ENCODE assay signal across 10 cellular contexts in the genomic region with DNA sequence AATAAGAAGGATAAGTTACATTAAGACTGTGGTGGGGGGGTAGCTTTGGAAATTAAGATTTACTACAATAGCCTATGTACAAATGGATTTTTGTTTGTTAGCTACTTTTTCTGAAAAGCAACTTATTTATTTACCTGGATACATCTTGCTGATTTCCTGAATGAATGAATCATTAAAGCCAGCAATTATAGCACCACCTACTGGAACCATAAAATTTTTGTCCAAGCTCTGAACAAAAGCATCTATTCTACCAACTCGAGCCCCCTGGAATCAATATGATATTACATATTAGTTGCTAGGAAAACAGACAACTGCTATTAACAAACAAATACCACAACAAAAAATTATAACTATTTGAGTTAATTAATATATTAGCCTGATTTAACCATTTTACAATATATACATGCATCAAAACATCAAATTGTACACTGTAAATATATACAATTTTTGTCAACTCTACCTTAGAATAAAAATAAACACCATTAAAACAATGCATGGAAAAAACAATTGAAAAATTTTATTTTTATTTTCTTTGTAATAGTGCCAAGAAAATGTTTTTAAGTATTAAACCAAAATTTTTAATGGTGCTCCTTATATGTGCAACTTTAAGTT. TPM values are rescaled to one million over a fixed set of nuclear protein-coding genes. Genes with fewer than 3 reads are reported as not detected.
DNase-seq lines count a peak whose midpoint lies in the region; ATAC-seq, FAIRE-seq and TF ChIP-seq lines count a peak whose summit lies in the region.
"Had no signal": no experiment of that assay in that cellular context is flagged by ENCODE, and none has a peak within 500 bp of the region (broad histone marks: within the 10 kb centered on the region; RNA-seq: fewer than 3 reads in every experiment).

No MANE protein-coding gene starts in this region.

- no peaks in the 10 kb centered on the region for H3K9me1 ChIP-seq in K562 (ENCODE audit: control insufficient read depth, insufficient read depth, low read length)

- H3K27ac ChIP-seq in K562 (ENCODE audit: extremely low read depth, low read depth, low read length) = no peak overlapping the region
- H3K27ac ChIP-seq: BLaER1, skin epidermis had no signal

- no peak overlapping the region for H3K9ac ChIP-seq in K562 (ENCODE audit: insufficient read depth in 1 of 2, low read depth in 2 of 2, low read length in 2 of 2)
- H3K9ac ChIP-seq: BLaER1 had no signal

- TF ChIP-seq CTCF in LNCaP clone FGC (IDR thresholded peaks at IDR 0.05; ENCODE audit: control insufficient read depth, extremely low read depth, insufficient read depth) = peak; percentile 57
- TF ChIP-seq CTCF in K562 (IDR thresholded peaks at IDR 0.05 in 2 of 3, conservative IDR thresholded peaks at IDR 0.05 in 1 of 3; ENCODE audit: insufficient read depth in 2 of 3, low read depth in 1 of 3, low read length in 3 of 3) = peak; percentile 23 to 60 (median 38); a peak in 3 of 6 replicates

- TF ChIP-seq EP300 in K562 (IDR thresholded peaks at IDR 0.05; ENCODE audit: low read length) = no peak

- TF ChIP-seq POLR2A in K562 (conservative IDR thresholded peaks at IDR 0.05) = no peak

- CTCF ChIA-PET in K562 (lab: Yijun Ruan, JAX; ENCODE audit: low intra/inter-chr PET ratio) = no interaction called here

- 0% methylated on average over 1 of the region's 1 CpG for WGBS in K562 (ENCODE audit: insufficient coverage, low coverage, missing lambda C conversion rate)

- no peaks in the 10 kb centered on the region for H3K9me3 ChIP-seq in K562 (replicated peaks; ENCODE audit: control insufficient read depth, insufficient read depth, low read depth, low read length)
- H3K9me3 ChIP-seq: BLaER1 had no signal

- peak; percentile 29 to 55 for TF ChIP-seq RAD21 in K562 (CRISPR knock-in tag; conservative IDR thresholded peaks at IDR 0.05 in 1 of 2, IDR thresholded peaks at IDR 0.05 in 1 of 2)

- no peaks in the 10 kb centered on the region for H4K20me1 ChIP-seq in K562 (replicated peaks; ENCODE audit: control insufficient read depth, insufficient read depth, low read length)
- H4K20me1 ChIP-seq: BLaER1 had no signal

- peak; percentile 79 for FAIRE-seq in K562 (lab: Jason Lieb, UNC)

- H3K4me1 ChIP-seq in K562 (replicated peaks in 1 of 2; ENCODE audit: control insufficient read depth in 2 of 2, insufficient read depth in 2 of 2, low read length in 2 of 2) = no peaks in the 10 kb centered on the region
- H3K4me1 ChIP-seq: BLaER1 had no signal

- no peaks in the 10 kb centered on the region for H3K79me2 ChIP-seq in K562 (ENCODE audit: control insufficient read depth, insufficient read depth, low read length)

- POLR2A ChIA-PET in K562 (lab: Yijun Ruan, JAX) = interaction anchor here (0.6 to 1.9 kb wide), 4 partner anchors 9 to 66 kb away, joined by 3 to 5 read pairs (median 4); no protein-coding TSS in a partner anchor

- in situ Hi-C loops in K562 (cut with MboI) = no loop called here

- H3K4me3 ChIP-seq in LNCaP clone FGC (ENCODE audit: low read depth, low read length) = no peak overlapping the region
- no peak overlapping the region for H3K4me3 ChIP-seq in K562
- H3K4me3 ChIP-seq: BLaER1, skin epidermis had no signal

- 0 out of 3 replicates have a peak, but pooled peaks cover 3% of the 10 kb centered on the region for H3K36me3 ChIP-seq in K562 (ENCODE audit: control insufficient read depth, insufficient read depth, low read length)

- no peaks in the 10 kb centered on the region for H3K27me3 ChIP-seq in K562 (ENCODE audit: control insufficient read depth in 2 of 2, insufficient read depth in 2 of 2, low read length in 2 of 2)
- H3K27me3 ChIP-seq: BLaER1 had no signal

- no peak overlapping the region for H3K4me2 ChIP-seq in K562 (ENCODE audit: insufficient read depth, low read length)
- H3K4me2 ChIP-seq: BLaER1 had no signal

- peak; percentile 65; the same call in 2 of the 3 replicates for ATAC-seq in K562
- no peak for ATAC-seq in HG03521 (IDR thresholded peaks at IDR 0.05; ENCODE audit: unreplicated experiment)
- no peak for ATAC-seq in HG02970 (IDR thresholded peaks at IDR 0.05; ENCODE audit: low FRiP score, unreplicated experiment)
- no peak for ATAC-seq in GM21526 (IDR thresholded peaks at IDR 0.05; ENCODE audit: low FRiP score, unreplicated experiment)

- DNase-seq in DMS79 treated with DMSO at 0.1 percent for 48 hours (lab: John Stamatoyannopoulos, UW) = peak; percentile 32
- no peak for DNase-seq in DMS79 (lab: John Stamatoyannopoulos, UW)
- no peak for DNase-seq in LNCaP clone FGC (ENCODE audit: low read depth)
- DNase-seq in K562 (ENCODE audit: extremely low read depth in 1 of 4, low spot score in 3 of 4) = peak; percentile 21 to 33 (median 26)
- peak; percentile 44 for DNase-seq in medulla oblongata (ENCODE audit: extremely low spot score)

- intact Hi-C loops in K562 (cut with micrococcal nuclease) = loop anchor here (5.0 to 10.0 kb wide), 2 partner anchors 93 to 160 kb away; no protein-coding TSS in a partner anchor

- no TSS peak for BruUV-seq in K562 (replicated peaks; lab: Mats Ljungman, UMichigan)

- no peak overlapping the region for H2AFZ ChIP-seq in K562 (ENCODE audit: low read depth, low read length)

TF ChIP-seq in K562, 482 proteins besides CTCF, POLR2A, EP300 and RAD21:
- TF ChIP-seq ZNF24 (IDR thresholded peaks at IDR 0.05) (peak; percentile 66), ZNF12 (CRISPR knock-in tag; IDR thresholded peaks at IDR 0.05) (no peak)

RNA-seq across cellular contexts. Expression of a gene that starts 15.3 kb away (rescaled TPM):
- total RNA-seq in K562 (2011; cell fraction: chromatin; rRNA removed; ENCODE audit: low replicate concordance) = 8.9 and 33.9 TPM in 2 replicates
- total RNA-seq in K562 (2011; cell fraction: nucleolus; rRNA removed) = 6.2 TPM in 2 replicates
- 12.7 and 20.5 TPM in 2 replicates for total RNA-seq in K562 (2011; cell fraction: nucleoplasm; rRNA removed)
- total RNA-seq in K562 (2014; rRNA removed) (5.2 and 5.7 TPM in 2 replicates), K562 (2014; rRNA removed; fragmentation: Illumina TruSeq; extraction: Trizol) (10.4 and 13.0 TPM in 2 replicates), K562 (2015; rRNA removed; fragmentation: Illumina TruSeq; extraction: Trizol) (7.2 and 7.9 TPM in 2 replicates), K562 (2021) (10.5 and 12.5 TPM in 2 replicates)
- polyA plus RNA-seq in K562 (2011; rRNA removed) (16.9 and 17.2 TPM in 2 replicates), K562 (2014; fragmentation: Illumina TruSeq; extraction: Trizol) (7.7 and 7.9 TPM in 2 replicates), K562 (2014; fragmentation: Nextera tagmentation; extraction: Ambion mirVana) (1 to 10 TPM; 3.9 to 4.9 TPM), K562 (2014; rRNA removed) (6.5 and 8.9 TPM in 2 replicates)
- 3.7 and 7.0 TPM in 2 replicates for polyA plus RNA-seq in K562 (2011; cell fraction: cytosol; rRNA removed)
- polyA plus RNA-seq in K562 (2011; cell fraction: nucleus; rRNA removed) = 14.6 and 22.0 TPM in 2 replicates
- 4.7 and 5.9 TPM in 2 replicates for polyA plus RNA-seq in K562 (2012)
- 24.6 and 26.4 TPM in 2 replicates for polyA minus RNA-seq in K562 (2011; rRNA and poly(A)+ RNA removed)
- polyA minus RNA-seq in K562 (2011; cell fraction: cytosol; rRNA and poly(A)+ RNA removed) = 6.0 and 7.9 TPM in 2 replicates
- 13.1 and 23.7 TPM in 2 replicates for polyA minus RNA-seq in K562 (2011; cell fraction: nucleus; rRNA and poly(A)+ RNA removed)

Comparison
In these comparisons a context has a peak if more than half of its experiments do, and no peak if none do; other contexts are left out.
1. DNase-seq: peak in DMS79 treated with DMSO at 0.1 percent for 48 hours (single experiment), K562 (4 of 4) and medulla oblongata (single experiment); none in DMS79 (single experiment) and LNCaP clone FGC (single experiment).